In genomic region chr20:19828233-19828632, GRCh38 we compare ENCODE assay signal across 9 cellular contexts.
DNase-seq lines count a peak whose midpoint lies in the region; ATAC-seq, FAIRE-seq and TF ChIP-seq lines count a peak whose summit lies in the region.
"Had no signal": no experiment of that assay in that cellular context is flagged by ENCODE, and none has a peak within 500 bp of the region (broad histone marks: within the 10 kb centered on the region; RNA-seq: fewer than 3 reads in every experiment).

No MANE protein-coding gene starts in this region.

- H3K36me3 ChIP-seq in A673 (ENCODE audit: insufficient read depth, low read length, poor library complexity, severe bottlenecking) (no peaks in the 10 kb centered on the region), GM12878 (ENCODE audit: control insufficient read depth in 2 of 2, insufficient read depth in 2 of 2, low read length in 1 of 2) (no peaks in the 10 kb centered on the region)

- peak; percentile 88 for ATAC-seq in HG02678 (IDR thresholded peaks at IDR 0.05; ENCODE audit: unreplicated experiment)
- ATAC-seq in GM12878 = peak; percentile 98
- ATAC-seq in natural killer cell treated with Interleukin-12 subunit alpha and Interleukin-12 subunit beta and Interleukin-15 and Interleukin-18, amount 100 ng/mL, for 72 hours = peak; percentile 86 to 92

- H2AFZ ChIP-seq in GM12878 (ENCODE audit: control insufficient read depth, low read depth, low read length) = no peak overlapping the region

- FAIRE-seq in GM12891 (lab: Jason Lieb, UNC) (peak; percentile 67), GM12878 (lab: Jason Lieb, UNC) (peak; percentile 54)

- SMC1A ChIA-PET in GM12878 (lab: Charles Lee; ENCODE audit: uncharacterized antibody, unreplicated experiment) = interaction anchor here (0.7 to 5.5 kb wide), 29 partner anchors 8 to 171 kb away, joined by 3 to 50 read pairs (median 4); no protein-coding TSS in a partner anchor

- CTCF ChIA-PET in A673 (lab: Charles Lee) (no interaction called here), GM12878 (lab: Yijun Ruan, JAX) (interaction anchor here (0.8 to 8.2 kb wide), 25 partner anchors 9 to 752 kb away, joined by 3 to 89 read pairs (median 5); no protein-coding TSS in a partner anchor)

- BruUV-seq in A673 (replicated peaks; lab: Mats Ljungman, UMichigan) (no TSS peak), GM12878 (replicated peaks; lab: Mats Ljungman, UMichigan) (no TSS peak)

- H3K4me1 Mint-ChIP-seq in natural killer cell treated with Interleukin-12 subunit alpha and Interleukin-12 subunit beta and Interleukin-15 and Interleukin-18, amount 100 ng/mL, for 72 hours (ENCODE audit: low read depth in 2 of 2) = peaks cover 17 to 20% of the 10 kb centered on the region in 2 donors
- peaks cover 21% of the 10 kb centered on the region for H3K4me1 Mint-ChIP-seq in glutamatergic neuron (ENCODE audit: low read depth, unreplicated experiment)

- no peaks in the 10 kb centered on the region for H3K9me3 Mint-ChIP-seq in natural killer cell treated with Interleukin-12 subunit alpha and Interleukin-12 subunit beta and Interleukin-15 and Interleukin-18, amount 100 ng/mL, for 72 hours
- H3K9me3 Mint-ChIP-seq in glutamatergic neuron (ENCODE audit: unreplicated experiment) = peaks cover 3% of the 10 kb centered on the region

- H3K4me3 ChIP-seq in A673 (ENCODE audit: low read depth, low read length, poor library complexity, severe bottlenecking) (no peak overlapping the region), GM12878 (no peak overlapping the region)
- H3K4me3 ChIP-seq: upper lobe of left lung had no signal

- no peaks in the 10 kb centered on the region for H4K20me1 ChIP-seq in GM12878 (ENCODE audit: control insufficient read depth, insufficient read depth)

- intact Hi-C loops in A673 (cut with micrococcal nuclease; ENCODE audit: unreplicated experiment) (no loop called here), GM12878 (cut with micrococcal nuclease; ENCODE audit: unreplicated experiment) (loop anchor here (10.0 kb wide), 1 partner anchor 627 kb away; no protein-coding TSS in a partner anchor)

- peaks cover 0 to under 1% of the 10 kb centered on the region in 2 donors for H3K27me3 Mint-ChIP-seq in natural killer cell treated with Interleukin-12 subunit alpha and Interleukin-12 subunit beta and Interleukin-15 and Interleukin-18, amount 100 ng/mL, for 72 hours
- peaks cover 7% of the 10 kb centered on the region for H3K27me3 Mint-ChIP-seq in glutamatergic neuron (ENCODE audit: unreplicated experiment)

- 2% methylated on average over 4 of the region's 4 CpGs for WGBS in GM12878 (ENCODE audit: insufficient coverage, insufficient replicate concordance, low lambda C conversion rate, missing lambda C conversion rate)

- TF ChIP-seq RAD21 in GM12878 (IDR thresholded peaks at IDR 0.05; ENCODE audit: insufficient read depth, low read depth, low read length) = peak; percentile 39

- in situ Hi-C loops in GM12878 (cut with MboI) = no loop called here

- peak overlapping the region in 1 of 2 donors; percentile 29 for H3K27ac Mint-ChIP-seq in natural killer cell treated with Interleukin-12 subunit alpha and Interleukin-12 subunit beta and Interleukin-15 and Interleukin-18, amount 100 ng/mL, for 72 hours
- no peak overlapping the region for H3K27ac Mint-ChIP-seq in glutamatergic neuron (ENCODE audit: unreplicated experiment)

- H3K9ac ChIP-seq in GM12878 (ENCODE audit: control insufficient read depth, insufficient read depth, low read length) = no peak overlapping the region

- POLR2A ChIA-PET in A673 (lab: Charles Lee; ENCODE audit: low non-redundant PET) = no interaction called here
- POLR2A ChIA-PET in GM12878 (lab: Charles Lee) = interaction anchor here (0.6 to 1.3 kb wide), 2 partner anchors 14 to 49 kb away, joined by 3 to 5 read pairs; no protein-coding TSS in a partner anchor

- H3K9me3 ChIP-seq in A673 (ENCODE audit: low read depth, low read length, poor library complexity, severe bottlenecking) = no peaks in the 10 kb centered on the region
- no peaks in the 10 kb centered on the region for H3K9me3 ChIP-seq in GM12878 (replicated peaks; ENCODE audit: control insufficient read depth, insufficient read depth, low read length)
- H3K9me3 ChIP-seq: upper lobe of left lung had no signal

- H3K27me3 ChIP-seq in A673 (replicated peaks; ENCODE audit: insufficient read depth, low read depth, low read length, poor library complexity) (no peaks in the 10 kb centered on the region), GM12878 (replicated peaks in 1 of 2; ENCODE audit: control insufficient read depth in 2 of 2, insufficient read depth in 2 of 2, low read length in 1 of 2) (no peaks in the 10 kb centered on the region; a peak in 1 of 4 replicates)
- H3K27me3 ChIP-seq: upper lobe of left lung had no signal

- TF ChIP-seq CTCF in A673 (conservative IDR thresholded peaks at IDR 0.05; ENCODE audit: low read depth, low read length) = peak; percentile 51
- TF ChIP-seq CTCF in GM12878 (IDR thresholded peaks at IDR 0.05 in 2 of 3, conservative IDR thresholded peaks at IDR 0.05 in 1 of 3; ENCODE audit: control insufficient read depth in 2 of 3, extremely low read depth in 1 of 3, insufficient read depth in 1 of 3, low read depth in 3 of 3, low read length in 3 of 3) = peak; percentile 15 to 51 (median 42); a peak in 4 of 6 replicates
- TF ChIP-seq CTCF in glutamatergic neuron (IDR thresholded peaks at IDR 0.05; ENCODE audit: partially characterized antibody, unreplicated experiment) = no peak

- RAD21 ChIA-PET in GM12878 (lab: Charles Lee; ENCODE audit: unreplicated experiment) = interaction anchor here (0.7 to 4.0 kb wide), 16 partner anchors 12 to 166 kb away, joined by 3 to 32 read pairs (median 5); no protein-coding TSS in a partner anchor

- no peak overlapping the region for H3K27ac ChIP-seq in A673 (ENCODE audit: low read depth, low read length, poor library complexity, severe bottlenecking)
- no peak overlapping the region for H3K27ac ChIP-seq in GM12878 (ENCODE audit: control insufficient read depth, insufficient read depth)

- H3K36me3 Mint-ChIP-seq in natural killer cell treated with Interleukin-12 subunit alpha and Interleukin-12 subunit beta and Interleukin-15 and Interleukin-18, amount 100 ng/mL, for 72 hours = no peaks in the 10 kb centered on the region
- H3K36me3 Mint-ChIP-seq in glutamatergic neuron (ENCODE audit: unreplicated experiment) = peaks cover 10% of the 10 kb centered on the region

- TF ChIP-seq EP300 in GM12878 (IDR thresholded peaks at IDR 0.05; ENCODE audit: borderline replicate concordance in 1 of 2, control insufficient read depth in 1 of 2, low read depth in 2 of 2, low read length in 2 of 2) = peak; percentile 33 to 53; a peak in 2 of 4 replicates

- no peak for TF ChIP-seq POLR2A in GM12891 (IDR thresholded peaks at IDR 0.05; ENCODE audit: low read depth, low read length)
- TF ChIP-seq POLR2A in GM12878 (IDR thresholded peaks at IDR 0.05; ENCODE audit: low read depth, low read length) = no peak

- peak overlapping the region; percentile 41; the same call in 1 of the 2 replicates for H3K4me2 ChIP-seq in GM12878 (ENCODE audit: control insufficient read depth, insufficient read depth)

- peak; percentile 55 for DNase-seq in A673 (ENCODE audit: low spot score)
- peak; percentile 45 for DNase-seq in GM12891 (ENCODE audit: insufficient read length, low spot score)
- peak; percentile 27 for DNase-seq in NCI-H146 treated with DMSO at 0.1 percent for 48 hours (lab: John Stamatoyannopoulos, UW; ENCODE audit: unreplicated experiment)
- DNase-seq in GM12878 (ENCODE audit: low read depth, low spot score) = peak; percentile 68
- no peak for DNase-seq in natural killer cell treated with Interleukin-12 subunit alpha and Interleukin-12 subunit beta and Interleukin-15 and Interleukin-18, amount 100 ng/mL, for 72 hours (ENCODE audit: low spot score)
- DNase-seq in NCI-H524 treated with DMSO at 0.1 percent for 48 hours (lab: John Stamatoyannopoulos, UW) = no peak
- DNase-seq in glutamatergic neuron = no peak
- DNase-seq: upper lobe of left lung had no signal

- H3K79me2 ChIP-seq in GM12878 (ENCODE audit: control insufficient read depth, insufficient read depth, low read length) = no peaks in the 10 kb centered on the region

- H3K4me3 Mint-ChIP-seq in natural killer cell treated with Interleukin-12 subunit alpha and Interleukin-12 subunit beta and Interleukin-15 and Interleukin-18, amount 100 ng/mL, for 72 hours = peak overlapping the region; percentile 24
- H3K4me3 Mint-ChIP-seq in glutamatergic neuron (ENCODE audit: unreplicated experiment) = no peak overlapping the region

- H3K4me1 ChIP-seq in A673 (ENCODE audit: insufficient read depth, low read length, poor library complexity, severe bottlenecking) = peaks cover 49% of the 10 kb centered on the region
- peaks cover 10% of the 10 kb centered on the region for H3K4me1 ChIP-seq in GM12878 (ENCODE audit: control insufficient read depth, insufficient read depth, low read length)

TF ChIP-seq in GM12891, 5 proteins besides CTCF, POLR2A, EP300 and RAD21:
- peak; percentile 57; the same call in 1 of the 2 replicates for TF ChIP-seq POU2F2 (IDR thresholded peaks at IDR 0.05; ENCODE audit: low read depth, low read length)
- TF ChIP-seq TAF1 (IDR thresholded peaks at IDR 0.05; ENCODE audit: low read depth, low read length) = no peak
- peak; percentile 95 for TF ChIP-seq SPI1 (IDR thresholded peaks at IDR 0.05; ENCODE audit: low read depth, low read length)
- TF ChIP-seq POLR2AphosphoS5 (IDR thresholded peaks at IDR 0.05; ENCODE audit: low read depth, low read length) = no peak
- TF ChIP-seq PAX5 (IDR thresholded peaks at IDR 0.05; ENCODE audit: insufficient read depth, low read length, severe bottlenecking) = no peak

TF ChIP-seq in GM12878, 131 proteins besides CTCF, POLR2A, EP300 and RAD21 (continues in another document):
- peak; percentile 79; the same call in 1 of the 2 replicates for TF ChIP-seq MTA3 (IDR thresholded peaks at IDR 0.05; ENCODE audit: borderline replicate concordance, low read length)
- TF ChIP-seq CBFB (IDR thresholded peaks at IDR 0.05; ENCODE audit: low read depth) = 0 out of 2 replicates have a peak, but pooled peaks have one; percentile 27
- TF ChIP-seq GABPA (IDR thresholded peaks at IDR 0.05; ENCODE audit: low read depth) = peak; percentile 32; the same call in 1 of the 2 replicates
- TF ChIP-seq NR2F1 (conservative IDR thresholded peaks at IDR 0.05) = peak; percentile 69
- TF ChIP-seq TCF12 (IDR thresholded peaks at IDR 0.05; ENCODE audit: low read depth, low read length) = peak; percentile 89
- 0 out of 2 replicates have a peak, but pooled peaks have one; percentile 40 for TF ChIP-seq GATAD2B (conservative IDR thresholded peaks at IDR 0.05; ENCODE audit: low read depth)
- TF ChIP-seq NBN (IDR thresholded peaks at IDR 0.05) = peak; percentile 34; the same call in 1 of the 2 replicates
- peak; percentile 89 for TF ChIP-seq ATF7 (IDR thresholded peaks at IDR 0.05; ENCODE audit: low read depth)
- peak; percentile 66 for TF ChIP-seq CREM (IDR thresholded peaks at IDR 0.05; ENCODE audit: low read depth)
- TF ChIP-seq ZBED1 (IDR thresholded peaks at IDR 0.05; ENCODE audit: borderline replicate concordance) = 0 out of 2 replicates have a peak, but pooled peaks have one; percentile 35

Comparison
In these comparisons a context has a peak if more than half of its experiments do, and no peak if none do; other contexts are left out.
1. DNase-seq: peak in A673 (single experiment), GM12891 (single experiment), NCI-H146 treated with DMSO at 0.1 percent for 48 hours (single experiment) and GM12878 (single experiment); none in natural killer cell treated with Interleukin-12 subunit alpha and Interleukin-12 subunit beta and Interleukin-15 and Interleukin-18, amount 100 ng/mL, for 72 hours (single experiment), NCI-H524 treated with DMSO at 0.1 percent for 48 hours (single experiment) and glutamatergic neuron (single experiment).
2. Peak in every context shown above with its lines, with median percentiles within 50 percentile points of each other: ATAC-seq.